Comparison of ENCODE assay signal across 1 cellular context in genomic region chr20:1171461-1172093, GRCh38.
TF ChIP-seq lines count a peak whose summit lies in the region.

No MANE protein-coding gene starts in this region.

TF ChIP-seq in endothelial cell of umbilical vein, 7 proteins besides CTCF, POLR2A, EP300 and RAD21:
- TF ChIP-seq JUN (IDR thresholded peaks at IDR 0.05; ENCODE audit: borderline replicate concordance, insufficient read depth, insufficient read length, low read depth) (no peak), POLR2AphosphoS5 (IDR thresholded peaks at IDR 0.05; ENCODE audit: insufficient read depth, low read depth, low read length) (no peak), MAX (IDR thresholded peaks at IDR 0.05; ENCODE audit: insufficient read depth, insufficient read length) (no peak)
